Comparison of ENCODE assay signal across 11 cellular contexts in genomic region chr2:97871096-97871780, GRCh38.
DNase-seq lines count a peak whose midpoint lies in the region; ATAC-seq and TF ChIP-seq lines count a peak whose summit lies in the region.
"Had no signal": no experiment of that assay in that cellular context is flagged by ENCODE, and none has a peak within 500 bp of the region (broad histone marks: within the 10 kb centered on the region; RNA-seq: fewer than 3 reads in every experiment).

No MANE protein-coding gene starts in this region.

- H3K9me3 ChIP-seq in T-helper 17 cell (ENCODE audit: control insufficient read depth, low read length, poor library complexity, severe bottlenecking) (no peaks in the 10 kb centered on the region), right cardiac atrium (ENCODE audit: control insufficient read depth, low read length) (no peaks in the 10 kb centered on the region)

- peaks cover 11% of the 10 kb centered on the region for H3K9me3 Mint-ChIP-seq in stimulated activated naive CD8-positive, alpha-beta T cell treated with anti-CD3 and anti-CD28 coated beads, Interleukin-15, Interleukin-2, amounts not matched to agents 100 ng/mL and 50 ng/mL, for 24 hours
- H3K9me3 Mint-ChIP-seq in stimulated activated naive CD8-positive, alpha-beta T cell treated with anti-CD3 and anti-CD28 coated beads, Interleukin-15, amount 100 ng/mL, for 72 hours, result peaks cover 0 to 3% of the 10 kb centered on the region in 2 donors
- peaks cover 29% of the 10 kb centered on the region for H3K9me3 Mint-ChIP-seq in type B pancreatic cell

- H3K27ac Mint-ChIP-seq in stimulated activated naive CD8-positive, alpha-beta T cell treated with anti-CD3 and anti-CD28 coated beads, Interleukin-15, Interleukin-2, amounts not matched to agents 100 ng/mL and 50 ng/mL, for 24 hours, result peak overlapping the region; percentile 14
- no peak overlapping the region for H3K27ac Mint-ChIP-seq in stimulated activated naive CD8-positive, alpha-beta T cell treated with anti-CD3 and anti-CD28 coated beads, Interleukin-15, amount 100 ng/mL, for 72 hours
- H3K27ac Mint-ChIP-seq in T-helper 17 cell, result peak overlapping the region; percentile 45
- peak overlapping the region; percentile 91 for H3K27ac Mint-ChIP-seq in type B pancreatic cell

- H3K27ac ChIP-seq in right cardiac atrium (ENCODE audit: low read length), result peak overlapping the region; percentile 59

- TF ChIP-seq CTCF in type B pancreatic cell (conservative IDR thresholded peaks at IDR 0.05), result no peak

- peaks cover 49% of the 10 kb centered on the region for H3K4me1 Mint-ChIP-seq in stimulated activated naive CD8-positive, alpha-beta T cell treated with anti-CD3 and anti-CD28 coated beads, Interleukin-15, Interleukin-2, amounts not matched to agents 100 ng/mL and 50 ng/mL, for 24 hours (ENCODE audit: low read depth)
- peaks cover 45% of the 10 kb centered on the region for H3K4me1 Mint-ChIP-seq in stimulated activated naive CD8-positive, alpha-beta T cell treated with anti-CD3 and anti-CD28 coated beads, Interleukin-15, amount 100 ng/mL, for 72 hours
- H3K4me1 Mint-ChIP-seq in T-helper 17 cell (peaks cover 41% of the 10 kb centered on the region), type B pancreatic cell (ENCODE audit: unreplicated experiment) (peaks cover 30% of the 10 kb centered on the region)

- intact Hi-C loops in right cardiac atrium (cut with DNase I), result no loop called here

- H3K36me3 Mint-ChIP-seq in stimulated activated naive CD8-positive, alpha-beta T cell treated with anti-CD3 and anti-CD28 coated beads, Interleukin-15, Interleukin-2, amounts not matched to agents 100 ng/mL and 50 ng/mL, for 24 hours (ENCODE audit: low read depth), result peaks cover 19% of the 10 kb centered on the region
- H3K36me3 Mint-ChIP-seq in T-helper 17 cell (ENCODE audit: low read depth), result peaks cover under 1% of the 10 kb centered on the region
- peaks cover 19% of the 10 kb centered on the region for H3K36me3 Mint-ChIP-seq in type B pancreatic cell

- no peaks in the 10 kb centered on the region for H3K27me3 Mint-ChIP-seq in stimulated activated naive CD8-positive, alpha-beta T cell treated with anti-CD3 and anti-CD28 coated beads, Interleukin-15, Interleukin-2, amounts not matched to agents 100 ng/mL and 50 ng/mL, for 24 hours
- H3K27me3 Mint-ChIP-seq in stimulated activated naive CD8-positive, alpha-beta T cell treated with anti-CD3 and anti-CD28 coated beads, Interleukin-15, amount 100 ng/mL, for 72 hours, result no peaks in the 10 kb centered on the region
- H3K27me3 Mint-ChIP-seq in T-helper 17 cell (no peaks in the 10 kb centered on the region), type B pancreatic cell (no peaks in the 10 kb centered on the region)

- no peaks in the 10 kb centered on the region for H3K27me3 ChIP-seq in right cardiac atrium (ENCODE audit: control insufficient read depth, insufficient read depth)

- H3K4me1 ChIP-seq in right cardiac atrium (ENCODE audit: control insufficient read depth, insufficient read depth, low read length), result peaks cover 10% of the 10 kb centered on the region

- WGBS in right cardiac atrium, result 87% methylated on average over 4 of the region's 4 CpGs

- no peak for DNase-seq in stimulated activated naive CD8-positive, alpha-beta T cell treated with anti-CD3 and anti-CD28 coated beads, Interleukin-15, amount 100 ng/mL, for 72 hours
- DNase-seq in T-helper 17 cell (no peak), right cardiac atrium (no peak), type B pancreatic cell (ENCODE audit: extremely low spot score, unreplicated experiment) (no peak), SHP77 treated with DMSO at 0.1 percent for 48 hours (lab: John Stamatoyannopoulos, UW) (no peak), activated T-cell treated with anti-CD3 and anti-CD28 coated beads for 4 hours (no peak)
- DNase-seq: activated CD4-positive, CD25-positive, alpha-beta regulatory T cell; DMS153; NCI-H510A had no signal

- no peak overlapping the region for H3K4me3 ChIP-seq in right cardiac atrium (ENCODE audit: low read length)

- ATAC-seq in stimulated activated naive CD8-positive, alpha-beta T cell treated with anti-CD3 and anti-CD28 coated beads, Interleukin-15, amount 100 ng/mL, for 72 hours, result no peak
- ATAC-seq in T-helper 17 cell, result no peak
- ATAC-seq in right cardiac atrium, result peak in 1 of 2 donors; percentile 43
- ATAC-seq in HG02588 (IDR thresholded peaks at IDR 0.05; ENCODE audit: unreplicated experiment), result no peak

- no peak overlapping the region for H3K4me3 Mint-ChIP-seq in stimulated activated naive CD8-positive, alpha-beta T cell treated with anti-CD3 and anti-CD28 coated beads, Interleukin-15, Interleukin-2, amounts not matched to agents 100 ng/mL and 50 ng/mL, for 24 hours
- no peak overlapping the region for H3K4me3 Mint-ChIP-seq in stimulated activated naive CD8-positive, alpha-beta T cell treated with anti-CD3 and anti-CD28 coated beads, Interleukin-15, amount 100 ng/mL, for 72 hours
- H3K4me3 Mint-ChIP-seq in T-helper 17 cell (no peak overlapping the region), type B pancreatic cell (peak overlapping the region; percentile 76)

Comparison
In these comparisons a context has a peak if more than half of its experiments do, and no peak if none do; other contexts are left out.
1. H3K27ac Mint-ChIP-seq: peak in stimulated activated naive CD8-positive, alpha-beta T cell treated with anti-CD3 and anti-CD28 coated beads, Interleukin-15, Interleukin-2, amounts not matched to agents 100 ng/mL and 50 ng/mL, for 24 hours (single experiment), T-helper 17 cell (single experiment) and type B pancreatic cell (single experiment); none in stimulated activated naive CD8-positive, alpha-beta T cell treated with anti-CD3 and anti-CD28 coated beads, Interleukin-15, amount 100 ng/mL, for 72 hours (0 of 2).